In genomic region chr6:3412779-3413500, GRCh38 we compare ENCODE assay signal across 14 cellular contexts.
"Had no signal": no experiment of that assay in that cellular context is flagged by ENCODE, and none has a peak within 500 bp of the region (broad histone marks: within the 10 kb centered on the region; RNA-seq: fewer than 3 reads in every experiment).

No MANE protein-coding gene starts in this region.

- H3K36me3 Mint-ChIP-seq: immature natural killer cell; stimulated activated naive B cell treated with anti-CD40 and anti-IgM and Interleukin-4, amounts not matched to agents 10 μg/mL and 1 μg/mL and 100 μg/mL, for 72 hours had no signal

- H3K4me3 Mint-ChIP-seq: activated naive CD4-positive, alpha-beta T cell treated with anti-CD3 and anti-CD28 coated beads for 36 hours; activated naive CD8-positive, alpha-beta T cell treated with anti-CD3 and anti-CD28 coated beads, Interleukin-2, amount 50 U/mL, for 24 hours; activated T-helper 17 cell treated with anti-CD3 and anti-CD28 coated beads, Interleukin-2, amount 50 U/mL, for 72 hours; immature natural killer cell; stimulated activated naive B cell treated with anti-CD40 and anti-IgM and Interleukin-4, amounts not matched to agents 10 μg/mL and 1 μg/mL and 100 μg/mL, for 72 hours had no signal

- H3K4me1 Mint-ChIP-seq: immature natural killer cell had no signal

- H3K27ac ChIP-seq: epithelial cell of prostate, tibial nerve had no signal

- H3K27ac Mint-ChIP-seq: activated naive CD4-positive, alpha-beta T cell treated with anti-CD3 and anti-CD28 coated beads for 36 hours; activated naive CD8-positive, alpha-beta T cell treated with anti-CD3 and anti-CD28 coated beads, Interleukin-2, amount 50 U/mL, for 24 hours; activated T-helper 17 cell treated with anti-CD3 and anti-CD28 coated beads, Interleukin-2, amount 50 U/mL, for 72 hours; immature natural killer cell; stimulated activated naive B cell treated with anti-CD40 and anti-IgM and Interleukin-4, amounts not matched to agents 10 μg/mL and 1 μg/mL and 100 μg/mL, for 72 hours had no signal

- H3K27me3 Mint-ChIP-seq: activated naive CD8-positive, alpha-beta T cell treated with anti-CD3 and anti-CD28 coated beads, Interleukin-2, amount 50 U/mL, for 24 hours; activated T-helper 17 cell treated with anti-CD3 and anti-CD28 coated beads, Interleukin-2, amount 50 U/mL, for 72 hours had no signal

- H3K27me3 ChIP-seq: heart left ventricle, tibial nerve had no signal

- H3K4me1 ChIP-seq: heart left ventricle had no signal

- H3K36me3 ChIP-seq: heart left ventricle had no signal

- H3K9me3 Mint-ChIP-seq: activated naive CD8-positive, alpha-beta T cell treated with anti-CD3 and anti-CD28 coated beads, Interleukin-2, amount 50 U/mL, for 24 hours; activated T-helper 17 cell treated with anti-CD3 and anti-CD28 coated beads, Interleukin-2, amount 50 U/mL, for 72 hours; immature natural killer cell had no signal

- H3K4me3 ChIP-seq: heart left ventricle, tibial nerve had no signal

- DNase-seq: activated CD4-positive, CD25-positive, alpha-beta regulatory T cell treated with anti-CD3 and anti-CD28 coated beads, Interleukin-2, amount 50 U/mL, for 72 hours; activated naive CD4-positive, alpha-beta T cell treated with anti-CD3 and anti-CD28 coated beads for 36 hours; activated naive CD8-positive, alpha-beta T cell treated with anti-CD3 and anti-CD28 coated beads, Interleukin-2, amount 50 U/mL, for 24 hours; aorta; effector memory CD4-positive, alpha-beta T cell; heart left ventricle; immature natural killer cell; mesenchymal stem cell; stimulated activated CD4-positive, alpha-beta T cell treated with anti-CD3 and anti-CD28 coated beads, Interleukin-12 subunit alpha, Interleukin-12 subunit beta, amount 100 ng/mL, for 4 hours; stimulated activated CD4-positive, alpha-beta T cell treated with anti-CD3 and anti-CD28 coated beads, Interleukin-2, amount 100 ng/mL, for 48 hours; stimulated activated naive B cell treated with anti-CD40 and anti-IgM and Interleukin-4, amounts not matched to agents 10 μg/mL and 1 μg/mL and 100 μg/mL, for 72 hours had no signal
